In the genomic region with DNA sequence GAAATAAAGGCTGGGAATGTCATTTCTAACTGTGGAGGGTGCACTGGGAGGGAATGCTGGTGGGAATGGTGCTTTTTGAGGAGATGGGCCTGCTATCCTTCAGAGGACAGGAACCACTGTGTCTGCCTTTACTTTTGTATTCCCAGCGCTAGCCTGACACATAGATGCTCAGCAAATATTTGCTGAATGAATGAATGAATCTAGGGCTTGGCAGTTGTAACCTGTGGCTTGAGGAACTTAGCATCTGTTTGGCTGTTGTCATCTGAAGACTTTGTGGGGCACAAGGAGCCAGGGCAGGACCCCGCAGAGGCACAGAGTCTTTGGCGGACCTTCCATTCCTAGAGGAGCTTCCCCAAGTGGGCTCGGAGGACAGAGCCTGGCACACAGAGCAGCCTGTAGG, we compare ENCODE assay signal across 20 cellular contexts. TPM values are rescaled to one million over a fixed set of nuclear protein-coding genes. Genes with fewer than 3 reads are reported as not detected.
"Had no signal": no experiment of that assay in that cellular context is flagged by ENCODE, and none has a peak within 500 bp of the region (broad histone marks: within the 10 kb centered on the region; RNA-seq: fewer than 3 reads in every experiment).

No MANE protein-coding gene starts in this region.

- FAIRE-seq: frontal cortex, islet of Langerhans had no signal

- H3K36me3 ChIP-seq: heart right ventricle, spleen, tibial nerve had no signal

- H3K4me3 ChIP-seq: coronary artery, heart right ventricle, spleen, testis, tibial nerve had no signal

- ATAC-seq: heart right ventricle; sciatic nerve; stimulated activated naive B cell treated with anti-CD40 and anti-IgM and Interleukin-4, amounts not matched to agents 10 μg/mL and 1 μg/mL and 100 μg/mL, for 72 hours; stimulated activated naive CD8-positive, alpha-beta T cell treated with anti-CD3 and anti-CD28 coated beads, Interleukin-15, amount 100 ng/mL, for 72 hours had no signal

- H3K27ac ChIP-seq: coronary artery, heart right ventricle, spleen, testis, tibial nerve had no signal

- H3K27me3 ChIP-seq: testis had no signal

- H3K9me3 ChIP-seq: heart right ventricle, spleen, testis, tibial nerve had no signal

- DNase-seq: effector CD8-positive, alpha-beta T cell; heart right ventricle; hypothalamus; kidney glomerular epithelial cell; mesendoderm; naive B cell; posterior cingulate gyrus; spleen; stimulated activated CD4-positive, alpha-beta T cell treated with anti-CD3 and anti-CD28 coated beads, Interleukin-2, amount 100 ng/mL, for 24 hours; stimulated activated CD4-positive, alpha-beta T cell treated with anti-CD3 and anti-CD28 coated beads, Interleukin-4, amount 100 ng/mL, for 4 hours; stimulated activated naive B cell treated with anti-CD40 and anti-IgM and Interleukin-4, amounts not matched to agents 10 μg/mL and 1 μg/mL and 100 μg/mL, for 72 hours; stimulated activated naive CD8-positive, alpha-beta T cell treated with anti-CD3 and anti-CD28 coated beads, Interleukin-15, amount 100 ng/mL, for 72 hours; testis had no signal

RNA-seq across cellular contexts. Expression of a gene that starts 6.1 kb away (rescaled TPM):
- total RNA-seq: osteocyte, skeletal muscle tissue had no signal
